In genomic region chr17:30222741-30223175, GRCh38 we compare ENCODE assay signal across 1 cellular context.
TF ChIP-seq lines count a peak whose summit lies in the region.

No MANE protein-coding gene starts in this region.

TF ChIP-seq in HepG2, 621 proteins besides CTCF, POLR2A, EP300 and RAD21 (continued from another document and continues in another):
- TF ChIP-seq NFAT5 (CRISPR knock-in tag; IDR thresholded peaks at IDR 0.05) (no peak), ESRRA (CRISPR knock-in tag; IDR thresholded peaks at IDR 0.05; ENCODE audit: low read depth) (no peak), HNF1A (IDR thresholded peaks at IDR 0.05; ENCODE audit: low read depth) (no peak), HNF1A (CRISPR knock-in tag; IDR thresholded peaks at IDR 0.05; ENCODE audit: borderline replicate concordance) (0 out of 2 replicates have a peak, but pooled peaks have one; percentile 23), KMT2B (CRISPR knock-in tag; IDR thresholded peaks at IDR 0.05) (no peak), TFE3 (CRISPR knock-in tag; IDR thresholded peaks at IDR 0.05) (no peak), ZNF446 (CRISPR knock-in tag; IDR thresholded peaks at IDR 0.05) (no peak), SMAD3 (CRISPR knock-in tag; IDR thresholded peaks at IDR 0.05) (0 out of 2 replicates have a peak, but pooled peaks have one; percentile 26), ZNF703 (CRISPR knock-in tag; IDR thresholded peaks at IDR 0.05; ENCODE audit: borderline replicate concordance) (no peak), SIX4 (CRISPR knock-in tag; IDR thresholded peaks at IDR 0.05) (peak; percentile 98), ZKSCAN1 (IDR thresholded peaks at IDR 0.05; ENCODE audit: low read length) (no peak), ZNF350 (CRISPR knock-in tag; IDR thresholded peaks at IDR 0.05; ENCODE audit: borderline replicate concordance, low read depth) (peak; percentile 23; the same call in 1 of the 2 replicates), NPAS2 (CRISPR knock-in tag; IDR thresholded peaks at IDR 0.05; ENCODE audit: borderline replicate concordance) (no peak), CEBPG (CRISPR knock-in tag; IDR thresholded peaks at IDR 0.05) (peak; percentile 9; the same call in 1 of the 2 replicates), ZNF30 (CRISPR knock-in tag; IDR thresholded peaks at IDR 0.05) (no peak), GZF1 (CRISPR knock-in tag; IDR thresholded peaks at IDR 0.05) (no peak), JUND (CRISPR knock-in tag; IDR thresholded peaks at IDR 0.05) (no peak), ZFP41 (CRISPR knock-in tag; IDR thresholded peaks at IDR 0.05; ENCODE audit: borderline replicate concordance) (no peak), RARA (CRISPR knock-in tag; IDR thresholded peaks at IDR 0.05) (0 out of 2 replicates have a peak, but pooled peaks have one; percentile 13), GATAD1 (CRISPR knock-in tag; IDR thresholded peaks at IDR 0.05) (no peak; the same call in 1 of the 2 replicates), ARID5B (CRISPR knock-in tag; IDR thresholded peaks at IDR 0.05) (no peak), HNF4G (IDR thresholded peaks at IDR 0.05; ENCODE audit: borderline replicate concordance, low read depth, low read length) (peak; percentile 77; the same call in 1 of the 2 replicates), HNF4G (CRISPR knock-in tag; IDR thresholded peaks at IDR 0.05; ENCODE audit: borderline replicate concordance, low read depth) (no peak), ZBTB2 (CRISPR knock-in tag; IDR thresholded peaks at IDR 0.05; ENCODE audit: low read depth) (no peak), CENPT (CRISPR knock-in tag; IDR thresholded peaks at IDR 0.05; ENCODE audit: low read depth) (no peak), ZNF784 (CRISPR knock-in tag; IDR thresholded peaks at IDR 0.05; ENCODE audit: borderline replicate concordance) (0 out of 2 replicates have a peak, but pooled peaks have one; percentile 37), ZHX2 (IDR thresholded peaks at IDR 0.05; ENCODE audit: low read depth) (no peak), ZHX2 (CRISPR knock-in tag; IDR thresholded peaks at IDR 0.05; ENCODE audit: borderline replicate concordance) (no peak), ZNF672 (CRISPR knock-in tag; IDR thresholded peaks at IDR 0.05) (no peak), PHF21A (CRISPR knock-in tag; IDR thresholded peaks at IDR 0.05) (peak; percentile 25; the same call in 1 of the 2 replicates), HIVEP1 (CRISPR knock-in tag; IDR thresholded peaks at IDR 0.05) (peak; percentile 63; the same call in 1 of the 2 replicates), RNF2 (conservative IDR thresholded peaks at IDR 0.05; ENCODE audit: low read depth) (no peak), NFE2L1 (CRISPR knock-in tag; IDR thresholded peaks at IDR 0.05; ENCODE audit: borderline replicate concordance) (no peak), ZNF83 (CRISPR knock-in tag; IDR thresholded peaks at IDR 0.05; ENCODE audit: borderline replicate concordance) (no peak)
